In genomic region chr16:71443714-71444113, GRCh38 we compare ENCODE assay signal across 1 cellular context.
TF ChIP-seq lines count a peak whose summit lies in the region.

No MANE protein-coding gene starts in this region.

TF ChIP-seq in K562, 482 proteins besides CTCF, POLR2A, EP300 and RAD21:
- TF ChIP-seq ZNF316 (IDR thresholded peaks at IDR 0.05): no peak
- TF ChIP-seq ELF4 (CRISPR knock-in tag; IDR thresholded peaks at IDR 0.05): 0 out of 2 replicates have a peak, but pooled peaks have one; percentile 18
